Comparison of ENCODE assay signal across 11 cellular contexts in the genomic region with DNA sequence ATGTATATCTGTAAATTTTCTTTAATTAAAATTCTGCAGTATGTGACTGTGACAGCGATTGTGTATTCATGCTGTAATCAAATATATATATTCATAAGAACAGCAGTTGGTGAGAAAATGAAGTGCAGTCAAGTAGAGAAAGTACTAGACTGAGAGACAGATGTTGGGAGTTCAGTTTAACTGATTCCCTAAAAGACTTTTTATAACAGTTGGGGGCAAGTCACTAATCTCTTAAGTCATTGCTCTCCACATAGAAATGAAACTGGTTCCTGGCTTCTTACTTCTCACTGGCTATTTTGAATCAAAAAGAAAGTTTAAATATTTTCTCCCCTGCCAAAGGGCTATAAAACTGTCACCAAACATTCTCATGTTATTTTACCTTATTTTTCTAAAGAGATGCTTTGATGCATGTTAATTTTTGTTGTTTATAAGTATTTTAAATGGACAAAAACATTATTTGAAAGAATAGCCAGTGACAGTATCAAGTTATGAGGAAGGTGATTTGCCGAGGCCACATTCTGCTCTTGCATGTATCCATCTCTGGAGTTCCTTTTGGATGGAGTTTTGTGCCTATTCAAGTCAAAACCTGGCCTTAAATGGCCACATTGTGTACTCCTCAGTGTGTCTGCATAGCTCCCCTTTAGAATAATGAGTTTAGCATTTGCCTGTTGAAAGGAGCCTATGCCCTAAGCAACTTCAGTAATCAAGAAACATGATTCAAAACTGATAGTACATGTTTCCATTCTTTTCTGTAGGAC.
"Had no signal": no experiment of that assay in that cellular context is flagged by ENCODE, and none has a peak within 500 bp of the region (broad histone marks: within the 10 kb centered on the region; RNA-seq: fewer than 3 reads in every experiment).

No MANE protein-coding gene starts in this region.

- ATAC-seq: activated T-helper 17 cell treated with anti-CD3 and anti-CD28 coated beads, Interleukin-2, amount 50 U/mL, for 72 hours; stimulated activated naive CD8-positive, alpha-beta T cell treated with anti-CD3 and anti-CD28 coated beads, Interleukin-15, amount 100 ng/mL, for 72 hours had no signal

- H3K4me3 ChIP-seq: hepatocyte, testis had no signal

- DNase-seq: activated CD4-positive, alpha-beta T cell treated with anti-CD3 and anti-CD28 coated beads for 48 hours; activated naive CD4-positive, alpha-beta T cell treated with anti-CD3 and anti-CD28 coated beads for 36 hours; central memory CD4-positive, alpha-beta T cell; effector memory CD4-positive, alpha-beta T cell; stimulated activated CD4-positive, alpha-beta T cell treated with anti-CD3 and anti-CD28 coated beads, Interleukin-4, amount 100 ng/mL, for 4 hours; stimulated activated naive CD8-positive, alpha-beta T cell treated with anti-CD3 and anti-CD28 coated beads, Interleukin-15, amount 100 ng/mL, for 72 hours; T-helper 9 cell; testis had no signal

- H3K9me3 ChIP-seq: testis had no signal

- H3K27ac Mint-ChIP-seq: activated naive CD4-positive, alpha-beta T cell treated with anti-CD3 and anti-CD28 coated beads for 36 hours; activated T-helper 17 cell treated with anti-CD3 and anti-CD28 coated beads, Interleukin-2, amount 50 U/mL, for 72 hours; stimulated activated naive CD8-positive, alpha-beta T cell treated with anti-CD3 and anti-CD28 coated beads, Interleukin-15, amount 100 ng/mL, for 72 hours had no signal

- H3K27me3 Mint-ChIP-seq: activated T-helper 17 cell treated with anti-CD3 and anti-CD28 coated beads, Interleukin-2, amount 50 U/mL, for 72 hours; stimulated activated naive CD8-positive, alpha-beta T cell treated with anti-CD3 and anti-CD28 coated beads, Interleukin-15, amount 100 ng/mL, for 72 hours had no signal

- H3K4me1 Mint-ChIP-seq: activated T-helper 17 cell treated with anti-CD3 and anti-CD28 coated beads, Interleukin-2, amount 50 U/mL, for 72 hours; stimulated activated naive CD8-positive, alpha-beta T cell treated with anti-CD3 and anti-CD28 coated beads, Interleukin-15, amount 100 ng/mL, for 72 hours had no signal

- H2AFZ ChIP-seq: hepatocyte had no signal

- H3K27ac ChIP-seq: epithelial cell of prostate, hepatocyte, testis had no signal

- H3K4me3 Mint-ChIP-seq: activated naive CD4-positive, alpha-beta T cell treated with anti-CD3 and anti-CD28 coated beads for 36 hours; activated T-helper 17 cell treated with anti-CD3 and anti-CD28 coated beads, Interleukin-2, amount 50 U/mL, for 72 hours; stimulated activated naive CD8-positive, alpha-beta T cell treated with anti-CD3 and anti-CD28 coated beads, Interleukin-15, amount 100 ng/mL, for 72 hours had no signal

- H3K4me1 ChIP-seq: testis had no signal

- H3K27me3 ChIP-seq: hepatocyte, testis had no signal

- H3K4me2 ChIP-seq: hepatocyte had no signal

- H3K9me3 Mint-ChIP-seq: activated naive CD4-positive, alpha-beta T cell treated with anti-CD3 and anti-CD28 coated beads for 36 hours; activated T-helper 17 cell treated with anti-CD3 and anti-CD28 coated beads, Interleukin-2, amount 50 U/mL, for 72 hours; stimulated activated naive CD8-positive, alpha-beta T cell treated with anti-CD3 and anti-CD28 coated beads, Interleukin-15, amount 100 ng/mL, for 72 hours had no signal

- H3K79me2 ChIP-seq: hepatocyte had no signal
